In genomic region chr18:5295231-5295920, GRCh38 we compare ENCODE assay signal across 8 cellular contexts. TPM values are rescaled to one million over a fixed set of nuclear protein-coding genes. Genes with fewer than 3 reads are reported as not detected.
DNase-seq lines count a peak whose midpoint lies in the region; ATAC-seq and TF ChIP-seq lines count a peak whose summit lies in the region.

TSS of gene ZBTB14 (minus strand) at chr18:5295726. CDS start at chr18:5293246, 2,480 bp downstream.

- H3K9me3 Mint-ChIP-seq in natural killer cell treated with Interleukin-12 subunit alpha and Interleukin-12 subunit beta and Interleukin-15 and Interleukin-18, amount 100 ng/mL, for 72 hours = no peaks in the 10 kb centered on the region
- no peaks in the 10 kb centered on the region for H3K9me3 Mint-ChIP-seq in stimulated activated naive CD8-positive, alpha-beta T cell treated with anti-CD3 and anti-CD28 coated beads, Interleukin-15, Interleukin-2, amounts not matched to agents 100 ng/mL and 50 ng/mL, for 24 hours

- TF ChIP-seq POLR2A in GM18951 (IDR thresholded peaks at IDR 0.05; ENCODE audit: extremely low read depth, insufficient read depth, insufficient read length) = peak; percentile 36

- peak within 1 kb of the TSS; percentile 98 for H2AFZ ChIP-seq in PC-3 (ENCODE audit: low read length)

- in situ Hi-C loops in GM18951 (cut with MboI; ENCODE audit: low sequenced_read_pairs, unreplicated experiment) = loop anchor here (10.0 kb wide), 1 partner anchor 61 kb away; no protein-coding TSS in a partner anchor

- H3K27ac Mint-ChIP-seq in natural killer cell treated with Interleukin-12 subunit alpha and Interleukin-12 subunit beta and Interleukin-15 and Interleukin-18, amount 100 ng/mL, for 72 hours = peak within 1 kb of the TSS; percentile 92 to 96
- peak within 1 kb of the TSS; percentile 96 for H3K27ac Mint-ChIP-seq in stimulated activated naive CD8-positive, alpha-beta T cell treated with anti-CD3 and anti-CD28 coated beads, Interleukin-15, Interleukin-2, amounts not matched to agents 100 ng/mL and 50 ng/mL, for 24 hours

- peaks cover 8% of the 10 kb centered on the region; the same call in 1 of the 2 replicates for H3K27me3 ChIP-seq in PC-3 (ENCODE audit: low read length)

- intact Hi-C loops in PC-3 (cut with micrococcal nuclease) = loop anchor here (5.0 kb wide), 1 partner anchor 247 kb away; the partner anchor contains the start of gene EPB41L3

- POLR2A ChIA-PET in PC-3 (lab: Charles Lee; ENCODE audit: unreplicated experiment) = interaction anchor here (0.6 to 2.1 kb wide), 6 partner anchors 28 to 1188 kb away, joined by 3 to 22 read pairs (median 4); no protein-coding TSS in a partner anchor

- peak within 1 kb of the TSS; percentile 77 for H3K9ac ChIP-seq in PC-3 (ENCODE audit: low read length)

- H3K4me3 ChIP-seq in PC-3 (ENCODE audit: low read length) = peak within 1 kb of the TSS; percentile 91
- H3K4me3 ChIP-seq in fibroblast of pulmonary artery (replicated peaks; ENCODE audit: low read depth, low read length) = peak within 1 kb of the TSS; percentile 78

- H3K36me3 Mint-ChIP-seq in natural killer cell treated with Interleukin-12 subunit alpha and Interleukin-12 subunit beta and Interleukin-15 and Interleukin-18, amount 100 ng/mL, for 72 hours = peaks cover 15% of the 10 kb centered on the region
- H3K36me3 Mint-ChIP-seq in stimulated activated naive CD8-positive, alpha-beta T cell treated with anti-CD3 and anti-CD28 coated beads, Interleukin-15, Interleukin-2, amounts not matched to agents 100 ng/mL and 50 ng/mL, for 24 hours (ENCODE audit: low read depth) = peaks cover 26% of the 10 kb centered on the region

- peaks cover 3 to 6% of the 10 kb centered on the region in 2 donors for H3K27me3 Mint-ChIP-seq in natural killer cell treated with Interleukin-12 subunit alpha and Interleukin-12 subunit beta and Interleukin-15 and Interleukin-18, amount 100 ng/mL, for 72 hours
- peaks cover 3% of the 10 kb centered on the region for H3K27me3 Mint-ChIP-seq in stimulated activated naive CD8-positive, alpha-beta T cell treated with anti-CD3 and anti-CD28 coated beads, Interleukin-15, Interleukin-2, amounts not matched to agents 100 ng/mL and 50 ng/mL, for 24 hours

- CTCF ChIA-PET in PC-3 (lab: Charles Lee) = interaction anchor here (0.6 kb wide), 1 partner anchor 546 kb away, joined by 3 read pairs; no protein-coding TSS in a partner anchor

- peaks cover 13% of the 10 kb centered on the region for H3K79me2 ChIP-seq in PC-3 (ENCODE audit: low read length)

- H3K4me2 ChIP-seq in PC-3 (ENCODE audit: low read length) = peak within 1 kb of the TSS; percentile 89

- H3K36me3 ChIP-seq in PC-3 (ENCODE audit: low read depth, low read length) = peaks cover 19% of the 10 kb centered on the region

- peak within 1 kb of the TSS; percentile 96 for H3K4me3 Mint-ChIP-seq in natural killer cell treated with Interleukin-12 subunit alpha and Interleukin-12 subunit beta and Interleukin-15 and Interleukin-18, amount 100 ng/mL, for 72 hours
- H3K4me3 Mint-ChIP-seq in stimulated activated naive CD8-positive, alpha-beta T cell treated with anti-CD3 and anti-CD28 coated beads, Interleukin-15, Interleukin-2, amounts not matched to agents 100 ng/mL and 50 ng/mL, for 24 hours = peak within 1 kb of the TSS; percentile 91

- no peaks in the 10 kb centered on the region for H4K20me1 ChIP-seq in PC-3 (ENCODE audit: low read length)

- BruUV-seq in PC-3 (replicated peaks; lab: Mats Ljungman, UMichigan) = no TSS peak

- H3F3A ChIP-seq in PC-3 (ENCODE audit: low read length, unreplicated experiment) = no peaks in the 10 kb centered on the region

- TF ChIP-seq CTCF in PC-3 (conservative IDR thresholded peaks at IDR 0.05; ENCODE audit: low read depth, low read length) (no peak), fibroblast of pulmonary artery (IDR thresholded peaks at IDR 0.05; ENCODE audit: low read length, missing control alignments) (no peak)

- H3K27ac ChIP-seq in PC-3 (ENCODE audit: low read length) = peak within 1 kb of the TSS; percentile 58

- ATAC-seq in HG03139 (IDR thresholded peaks at IDR 0.05; ENCODE audit: unreplicated experiment) (peak; percentile 31), PC-3 (peak; percentile 50)
- peak; percentile 61 to 71 for ATAC-seq in natural killer cell treated with Interleukin-12 subunit alpha and Interleukin-12 subunit beta and Interleukin-15 and Interleukin-18, amount 100 ng/mL, for 72 hours

- no peaks in the 10 kb centered on the region for H3K9me2 ChIP-seq in PC-3 (replicated peaks; ENCODE audit: low read length)

- H3K4me1 Mint-ChIP-seq in natural killer cell treated with Interleukin-12 subunit alpha and Interleukin-12 subunit beta and Interleukin-15 and Interleukin-18, amount 100 ng/mL, for 72 hours (ENCODE audit: low read depth in 2 of 2) = peaks cover 30 to 33% of the 10 kb centered on the region in 2 donors
- peaks cover 44% of the 10 kb centered on the region for H3K4me1 Mint-ChIP-seq in stimulated activated naive CD8-positive, alpha-beta T cell treated with anti-CD3 and anti-CD28 coated beads, Interleukin-15, Interleukin-2, amounts not matched to agents 100 ng/mL and 50 ng/mL, for 24 hours (ENCODE audit: low read depth)

- no peaks in the 10 kb centered on the region for H3K9me3 ChIP-seq in PC-3 (ENCODE audit: low read length)

- peaks cover 6% of the 10 kb centered on the region; the same call in 1 of the 2 replicates for H3K4me1 ChIP-seq in PC-3 (ENCODE audit: insufficient read depth, low read length)

- DNase-seq in AG20443 (ENCODE audit: low spot score) (peak; percentile 90), PC-3 (peak; percentile 67), fibroblast of pulmonary artery (ENCODE audit: low read depth) (peak; percentile 58)
- DNase-seq in activated effector memory CD4-positive, alpha-beta T cell treated with Interleukin-2 at 50 U/mL for 16 hours = peak; percentile 64
- peak; percentile 78 for DNase-seq in natural killer cell treated with Interleukin-12 subunit alpha and Interleukin-12 subunit beta and Interleukin-15 and Interleukin-18, amount 100 ng/mL, for 72 hours (ENCODE audit: low spot score)

RNA-seq across cellular contexts. Expression of gene ZBTB14, which starts in this region (rescaled TPM):
- total RNA-seq in PC-3 (2014; rRNA removed) = 5.4 and 6.8 TPM in 2 replicates
- total RNA-seq in natural killer cell treated with Interleukin-12 subunit alpha and Interleukin-12 subunit beta and Interleukin-15 and Interleukin-18, amount 100 ng/mL, for 72 hours = 10 to 100 TPM; 14.4 to 17.5 TPM

Comparison
In these comparisons a context has a peak if more than half of its experiments do, and no peak if none do; other contexts are left out.
1. Peak in every context shown above with its lines: DNase-seq, ATAC-seq, H3K4me3 ChIP-seq and H3K27ac ChIP-seq.